In the genomic region with DNA sequence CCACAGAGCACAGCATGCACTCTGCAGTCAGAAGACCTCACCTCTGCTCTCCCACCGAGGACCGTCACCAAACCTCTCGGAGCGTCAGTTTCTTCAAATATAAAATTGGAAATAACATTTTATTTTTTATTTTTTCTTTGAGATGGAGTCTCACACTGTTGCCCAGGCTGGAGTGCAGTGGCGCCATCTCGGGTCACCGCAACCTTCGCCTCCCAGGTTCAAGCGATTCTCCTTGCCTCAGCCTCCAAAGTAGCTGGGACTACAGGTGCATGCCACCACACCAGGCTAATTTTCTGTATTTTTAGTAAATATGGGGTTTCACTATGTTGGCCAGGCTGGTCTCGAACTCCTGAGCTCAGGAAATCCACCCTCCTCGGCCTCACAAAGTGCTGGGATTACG, we compare ENCODE assay signal across 6 cellular contexts. TPM values are rescaled to one million over a fixed set of nuclear protein-coding genes. Genes with fewer than 3 reads are reported as not detected.
"Had no signal": no experiment of that assay in that cellular context is flagged by ENCODE, and none has a peak within 500 bp of the region (broad histone marks: within the 10 kb centered on the region; RNA-seq: fewer than 3 reads in every experiment).

No MANE protein-coding gene starts in this region.

RNA-seq across cellular contexts. Expression of gene TBX21, which starts 6.9 kb away (rescaled TPM):
- total RNA-seq: ascending aorta, LHCN-M2, NCI-H460, RPMI7951, SJSA1 had no signal
- polyA plus RNA-seq: SK-N-SH had no signal
